Comparison of ENCODE assay signal across 9 cellular contexts in the genomic region with DNA sequence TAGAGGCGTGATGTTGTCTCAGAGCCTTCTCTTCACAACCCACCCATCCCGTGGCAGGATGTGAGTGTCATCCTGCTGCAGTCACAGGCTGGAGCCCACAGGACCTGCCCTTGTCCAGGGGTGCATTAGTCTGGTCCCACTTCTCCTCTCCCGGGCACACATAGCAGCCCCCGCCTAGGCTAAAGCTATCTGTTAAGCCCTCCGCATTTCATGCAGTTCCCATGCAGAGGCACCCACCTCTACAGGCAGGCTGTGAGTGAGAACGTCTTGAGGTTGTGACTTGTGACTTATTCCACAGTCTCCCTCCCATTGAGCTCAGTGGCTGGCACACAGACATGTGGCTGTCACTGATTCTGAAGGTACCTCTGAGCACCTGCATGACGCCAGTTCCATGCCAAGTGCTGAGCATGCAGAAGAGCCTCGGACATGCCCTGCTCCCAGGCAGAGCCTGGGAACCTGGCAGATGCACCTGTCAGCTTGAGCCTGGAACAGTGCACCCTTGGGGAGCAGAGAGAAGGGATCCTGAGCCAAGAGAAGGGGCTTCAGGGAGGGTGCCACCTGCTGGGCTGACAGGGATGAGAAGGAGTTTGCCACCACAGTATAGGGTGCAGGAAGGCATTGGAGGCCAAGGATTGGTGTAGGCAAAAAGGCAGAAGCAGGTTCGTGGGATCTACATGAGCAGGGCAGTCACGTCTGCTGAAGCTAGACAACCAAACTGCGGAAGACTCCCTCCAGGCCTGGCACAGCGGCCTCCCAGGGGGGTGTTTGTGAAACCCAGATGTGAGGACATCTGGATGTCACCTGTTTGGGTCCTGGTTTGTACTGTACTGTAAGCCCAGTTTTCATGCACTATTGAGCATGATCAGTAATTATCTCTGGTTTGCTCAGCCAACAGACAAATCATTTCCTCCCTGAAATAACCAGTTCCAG.
DNase-seq lines count a peak whose midpoint lies in the region; ATAC-seq and TF ChIP-seq lines count a peak whose summit lies in the region.
"Had no signal": no experiment of that assay in that cellular context is flagged by ENCODE, and none has a peak within 500 bp of the region (broad histone marks: within the 10 kb centered on the region; RNA-seq: fewer than 3 reads in every experiment).

No MANE protein-coding gene starts in this region.

- no peaks in the 10 kb centered on the region for H3K27me3 Mint-ChIP-seq in Calu3 (ENCODE audit: unreplicated experiment)
- H3K27me3 Mint-ChIP-seq: activated naive CD4-positive, alpha-beta T cell treated with anti-CD3 and anti-CD28 coated beads, Interleukin-2, amount 50 U/mL, for 24 hours had no signal

- no peaks in the 10 kb centered on the region for H3K36me3 Mint-ChIP-seq in Calu3 (ENCODE audit: insufficient read depth, unreplicated experiment)
- H3K36me3 Mint-ChIP-seq: activated naive CD4-positive, alpha-beta T cell treated with anti-CD3 and anti-CD28 coated beads, Interleukin-2, amount 50 U/mL, for 24 hours had no signal

- TF ChIP-seq CTCF in Calu3 (IDR thresholded peaks at IDR 0.05; ENCODE audit: unreplicated experiment) = peak; percentile 41

- peak; percentile 67 for DNase-seq in Calu3
- peak; percentile 49 for DNase-seq in HuH-7.5 (ENCODE audit: low spot score)
- peak; percentile 62 for DNase-seq in SW480 (ENCODE audit: low spot score)
- no peak for DNase-seq in left lobe of liver (ENCODE audit: low spot score)
- no peak for DNase-seq in retina
- DNase-seq in GOT3 (lab: John Stamatoyannopoulos, UW) = no peak
- no peak for DNase-seq in AG08396 (ENCODE audit: low spot score)

- CTCF ChIA-PET in Calu3 (lab: Charles Lee) = interaction anchor here (0.5 to 1.5 kb wide), 5 partner anchors 14 to 407 kb away, joined by 3 to 7 read pairs (median 5); no protein-coding TSS in a partner anchor

- H3K27ac Mint-ChIP-seq in Calu3 (ENCODE audit: unreplicated experiment) = no peak overlapping the region
- H3K27ac Mint-ChIP-seq: activated naive CD4-positive, alpha-beta T cell treated with anti-CD3 and anti-CD28 coated beads, Interleukin-2, amount 50 U/mL, for 24 hours had no signal

- ATAC-seq in left lobe of liver (peak; percentile 21), HG03432 (IDR thresholded peaks at IDR 0.05; ENCODE audit: unreplicated experiment) (no peak)

- H3K4me1 Mint-ChIP-seq in Calu3 (ENCODE audit: low read depth, unreplicated experiment) = peaks cover 24% of the 10 kb centered on the region
- H3K4me1 Mint-ChIP-seq: activated naive CD4-positive, alpha-beta T cell treated with anti-CD3 and anti-CD28 coated beads, Interleukin-2, amount 50 U/mL, for 24 hours had no signal

- no peak overlapping the region for H3K4me3 Mint-ChIP-seq in Calu3 (ENCODE audit: low read depth, unreplicated experiment)
- H3K4me3 Mint-ChIP-seq: activated naive CD4-positive, alpha-beta T cell treated with anti-CD3 and anti-CD28 coated beads, Interleukin-2, amount 50 U/mL, for 24 hours had no signal

- intact Hi-C loops in Calu3 (cut with micrococcal nuclease; ENCODE audit: unreplicated experiment) = loop anchor here (1.0 to 10.0 kb wide), 3 partner anchors 126 to 254 kb away; partner anchors contain the start of gene GLI2

- BruUV-seq in Calu3 (replicated peaks; lab: Mats Ljungman, UMichigan) = no TSS peak

- no peaks in the 10 kb centered on the region for H3K9me3 Mint-ChIP-seq in Calu3 (ENCODE audit: low read depth, unreplicated experiment)
- H3K9me3 Mint-ChIP-seq: activated naive CD4-positive, alpha-beta T cell treated with anti-CD3 and anti-CD28 coated beads, Interleukin-2, amount 50 U/mL, for 24 hours had no signal

Comparison
In these comparisons a context has a peak if more than half of its experiments do, and no peak if none do; other contexts are left out.
1. DNase-seq: peak in Calu3 (single experiment), HuH-7.5 (single experiment) and SW480 (single experiment); none in left lobe of liver (single experiment), retina (single experiment), GOT3 (single experiment) and AG08396 (single experiment).